ENCODE assay signal across 14 cellular contexts in genomic region chr16:87947356-87948118, GRCh38. TPM values are rescaled to one million over a fixed set of nuclear protein-coding genes. Genes with fewer than 3 reads are reported as not detected.
DNase-seq lines count a peak whose midpoint lies in the region; ATAC-seq and TF ChIP-seq lines count a peak whose summit lies in the region.
"Had no signal": no experiment of that assay in that cellular context is flagged by ENCODE, and none has a peak within 500 bp of the region (broad histone marks: within the 10 kb centered on the region; RNA-seq: fewer than 3 reads in every experiment).

No MANE protein-coding gene starts in this region.

- H3K4me3 Mint-ChIP-seq in CD8-positive, alpha-beta T cell = no peak overlapping the region

- intact Hi-C loops in CD8-positive, alpha-beta T cell (cut with DNase I, micrococcal nuclease) = no loop called here

- H3K27me3 ChIP-seq in CD8-positive, alpha-beta T cell (ENCODE audit: insufficient read depth, low read length) = no peaks in the 10 kb centered on the region
- H3K27me3 ChIP-seq in duodenal mucosa (ENCODE audit: control insufficient read depth in 1 of 2, insufficient read depth in 2 of 2, low read length in 2 of 2) = no peaks in the 10 kb centered on the region
- no peaks in the 10 kb centered on the region for H3K27me3 ChIP-seq in osteoblast (ENCODE audit: insufficient read depth, low read length)

- no peaks in the 10 kb centered on the region for H3K36me3 ChIP-seq in CD8-positive, alpha-beta T cell (ENCODE audit: insufficient read depth, low read length)
- no peaks in the 10 kb centered on the region for H3K36me3 ChIP-seq in duodenal mucosa (ENCODE audit: control insufficient read depth in 1 of 2, insufficient read depth in 2 of 2, low read length in 2 of 2)
- no peaks in the 10 kb centered on the region for H3K36me3 ChIP-seq in osteoblast (ENCODE audit: insufficient read depth, low read length)
- H3K36me3 ChIP-seq: WERI-Rb-1 had no signal

- no peaks in the 10 kb centered on the region for H3K9me3 Mint-ChIP-seq in CD8-positive, alpha-beta T cell

- H3K27ac Mint-ChIP-seq in CD8-positive, alpha-beta T cell = peak overlapping the region; percentile 34

- POLR2A ChIA-PET in CD8-positive, alpha-beta T cell (lab: Charles Lee) = no interaction called here

- H3K4me1 Mint-ChIP-seq in CD8-positive, alpha-beta T cell (ENCODE audit: low read depth) = peaks cover 18% of the 10 kb centered on the region

- no peaks in the 10 kb centered on the region for H3K27me3 Mint-ChIP-seq in CD8-positive, alpha-beta T cell (ENCODE audit: low read depth)

- peaks cover 7% of the 10 kb centered on the region for H3K4me1 ChIP-seq in CD8-positive, alpha-beta T cell (ENCODE audit: insufficient read depth, low read length)
- H3K4me1 ChIP-seq in duodenal mucosa (ENCODE audit: control insufficient read depth in 1 of 2, insufficient read depth in 2 of 2, low read length in 2 of 2) = peaks cover 18 to 40% of the 10 kb centered on the region in 2 donors
- H3K4me1 ChIP-seq in osteoblast (ENCODE audit: insufficient read depth, low read length) = peaks cover 11% of the 10 kb centered on the region

- peak overlapping the region; percentile 44 for H2AFZ ChIP-seq in osteoblast (ENCODE audit: low read length)
- H2AFZ ChIP-seq: GM23248 had no signal

- H3K79me2 ChIP-seq in osteoblast (ENCODE audit: insufficient read depth, low read length) = peaks cover 10% of the 10 kb centered on the region

- H3K4me2 ChIP-seq in osteoblast (ENCODE audit: insufficient read depth, low read length) = no peak overlapping the region

- CTCF ChIA-PET in CD8-positive, alpha-beta T cell (lab: Charles Lee) = no interaction called here

- H3K27ac ChIP-seq in CD8-positive, alpha-beta T cell (ENCODE audit: low read depth, low read length) = no peak overlapping the region
- H3K27ac ChIP-seq in duodenal mucosa (ENCODE audit: low read depth, low read length) = peak overlapping the region; percentile 71
- H3K27ac ChIP-seq in osteoblast (ENCODE audit: low read depth, low read length) = no peak overlapping the region
- H3K27ac ChIP-seq: GM23248, WERI-Rb-1 had no signal

- no peak overlapping the region for H3K4me3 ChIP-seq in CD8-positive, alpha-beta T cell (ENCODE audit: low read depth, low read length)
- peak overlapping the region in 1 of 2 donors; percentile 34 for H3K4me3 ChIP-seq in duodenal mucosa (ENCODE audit: low read depth in 1 of 2, low read length in 2 of 2)
- no peak overlapping the region for H3K4me3 ChIP-seq in osteoblast (ENCODE audit: insufficient read depth, low read length)
- H3K4me3 ChIP-seq: GM23248, lung had no signal

- ATAC-seq in CD8-positive, alpha-beta T cell = no peak
- ATAC-seq in esophagus mucosa = no peak
- ATAC-seq: right cardiac atrium had no signal

- H3K36me3 Mint-ChIP-seq in CD8-positive, alpha-beta T cell = peaks cover 7% of the 10 kb centered on the region

- no peak for TF ChIP-seq CTCF in CD8-positive, alpha-beta T cell (IDR thresholded peaks at IDR 0.05)
- TF ChIP-seq CTCF in osteoblast (IDR thresholded peaks at IDR 0.05; ENCODE audit: extremely low read depth, low read depth, low read length) = no peak

- in situ Hi-C loops in KBM-7 (cut with MboI; ENCODE audit: low pct_unique_long_range_greater_than_20kb, low sequenced_read_pairs) = no loop called here

- H3K9me3 ChIP-seq in CD8-positive, alpha-beta T cell (ENCODE audit: low read length) = no peaks in the 10 kb centered on the region
- H3K9me3 ChIP-seq in duodenal mucosa (ENCODE audit: control insufficient read depth in 1 of 2, low read length in 2 of 2) = no peaks in the 10 kb centered on the region
- no peaks in the 10 kb centered on the region for H3K9me3 ChIP-seq in osteoblast (ENCODE audit: low read depth, low read length)

- peak overlapping the region in 1 of 2 donors; percentile 44 for H3K9ac ChIP-seq in duodenal mucosa (ENCODE audit: low read depth in 1 of 2, low read length in 2 of 2)
- H3K9ac ChIP-seq: GM23248 had no signal

- H4K20me1 ChIP-seq in osteoblast (ENCODE audit: insufficient read depth, low read length) = no peaks in the 10 kb centered on the region

- no peak for DNase-seq in CD8-positive, alpha-beta T cell
- peak; percentile 25 for DNase-seq in NCI-H510A treated with DMSO at 0.1 percent for 48 hours (lab: John Stamatoyannopoulos, UW)
- DNase-seq in osteoblast (ENCODE audit: insufficient read length, low spot score, missing footprints) = no peak
- no peak for DNase-seq in NCI-H526 (lab: John Stamatoyannopoulos, UW)
- DNase-seq in foreskin melanocyte = no peak
- DNase-seq in KBM-7 = no peak
- DNase-seq: activated gamma-delta T cell treated with Interleukin-2 at 50 U/mL for 16 hours, GM23248, NCI-H187 treated with DMSO at 0.1 percent for 48 hours, right cardiac atrium, WERI-Rb-1 had no signal

RNA-seq across cellular contexts. Expression of gene BANP, which starts 3.7 kb away (rescaled TPM):
- total RNA-seq in CD8-positive, alpha-beta T cell = 10 to 100 TPM; 55.3 to 60.6 TPM
- 20.3 and 23.5 TPM in 2 replicates for total RNA-seq in osteoblast
- 9.6 TPM for total RNA-seq in esophagus mucosa

RNA-seq across cellular contexts. Expression of gene CA5A, which starts 11.2 kb away (rescaled TPM):
- total RNA-seq in CD8-positive, alpha-beta T cell = not detected
- total RNA-seq in osteoblast (not detected in 2 replicates), esophagus mucosa (not detected)
- total RNA-seq: GM23248, right cardiac atrium had no signal
